Comparison of ENCODE assay signal across 9 cellular contexts in genomic region chr6:149079911-149080501, GRCh38.
DNase-seq lines count a peak whose midpoint lies in the region; ATAC-seq and TF ChIP-seq lines count a peak whose summit lies in the region.
"Had no signal": no experiment of that assay in that cellular context is flagged by ENCODE, and none has a peak within 500 bp of the region (broad histone marks: within the 10 kb centered on the region; RNA-seq: fewer than 3 reads in every experiment).

No MANE protein-coding gene starts in this region.

- H3K4me2 ChIP-seq in DND-41 (ENCODE audit: insufficient read depth, low read length), result no peak overlapping the region
- H3K4me2 ChIP-seq in PC-3 (ENCODE audit: low read length), result peak overlapping the region; percentile 30

- H4K20me1 ChIP-seq in DND-41 (ENCODE audit: insufficient read depth, low read length) (no peaks in the 10 kb centered on the region), PC-3 (ENCODE audit: low read length) (no peaks in the 10 kb centered on the region)

- TF ChIP-seq CTCF in DND-41 (IDR thresholded peaks at IDR 0.05; ENCODE audit: borderline replicate concordance, extremely low read depth, low read length, poor library complexity, severe bottlenecking) (no peak), PC-3 (conservative IDR thresholded peaks at IDR 0.05; ENCODE audit: low read depth, low read length) (no peak), progenitor cell of endocrine pancreas (IDR thresholded peaks at IDR 0.05; ENCODE audit: unreplicated experiment) (no peak)

- H3K36me3 Mint-ChIP-seq in progenitor cell of endocrine pancreas (ENCODE audit: insufficient read depth), result no peaks in the 10 kb centered on the region

- H3K4me1 Mint-ChIP-seq in progenitor cell of endocrine pancreas (ENCODE audit: low read depth), result peaks cover 22% of the 10 kb centered on the region

- ATAC-seq in DND-41 (ENCODE audit: insufficient read depth, low read depth) (no peak), PC-3 (no peak), GM18519 (IDR thresholded peaks at IDR 0.05; ENCODE audit: low FRiP score, unreplicated experiment) (no peak), HG03108 (IDR thresholded peaks at IDR 0.05; ENCODE audit: unreplicated experiment) (no peak)

- H3K9me3 Mint-ChIP-seq in progenitor cell of endocrine pancreas (ENCODE audit: low read depth), result no peaks in the 10 kb centered on the region
- H3K9me3 Mint-ChIP-seq: IgD-negative memory B cell had no signal

- no peak overlapping the region for H3K4me3 Mint-ChIP-seq in progenitor cell of endocrine pancreas (ENCODE audit: low read depth)
- H3K4me3 Mint-ChIP-seq: IgD-negative memory B cell had no signal

- CTCF ChIA-PET in PC-3 (lab: Charles Lee), result no interaction called here

- no peak overlapping the region for H3K4me3 ChIP-seq in DND-41 (ENCODE audit: low read depth in 1 of 2, low read length in 2 of 2)
- no peak overlapping the region for H3K4me3 ChIP-seq in PC-3 (ENCODE audit: low read length)

- POLR2A ChIA-PET in PC-3 (lab: Charles Lee; ENCODE audit: unreplicated experiment), result no interaction called here

- H3K79me2 ChIP-seq in DND-41 (ENCODE audit: insufficient read depth, low read length), result no peaks in the 10 kb centered on the region
- no peaks in the 10 kb centered on the region for H3K79me2 ChIP-seq in PC-3 (ENCODE audit: low read length)

- H2AFZ ChIP-seq in DND-41 (ENCODE audit: low read depth, low read length), result peak overlapping the region; percentile 16; the same call in 1 of the 2 replicates
- no peak overlapping the region for H2AFZ ChIP-seq in PC-3 (ENCODE audit: low read length)

- no peak overlapping the region for H3K27ac Mint-ChIP-seq in progenitor cell of endocrine pancreas
- H3K27ac Mint-ChIP-seq: IgD-negative memory B cell had no signal

- H3K27ac ChIP-seq in DND-41 (ENCODE audit: low read length), result peak overlapping the region; percentile 71
- no peak overlapping the region for H3K27ac ChIP-seq in PC-3 (ENCODE audit: low read length)

- H3K4me1 ChIP-seq in DND-41 (ENCODE audit: insufficient read depth, low read length), result peaks cover 78% of the 10 kb centered on the region
- peaks cover 59% of the 10 kb centered on the region for H3K4me1 ChIP-seq in PC-3 (ENCODE audit: insufficient read depth, low read length)

- H3K9ac ChIP-seq in DND-41 (ENCODE audit: low read depth, low read length) (no peak overlapping the region), PC-3 (ENCODE audit: low read length) (no peak overlapping the region)

- DNase-seq in DND-41 (no peak), PC-3 (no peak), fibroblast of peridontal ligament (ENCODE audit: extremely low read depth) (peak; percentile 90), pons (ENCODE audit: low spot score) (peak; percentile 54), progenitor cell of endocrine pancreas (ENCODE audit: low spot score, unreplicated experiment) (no peak), NCI-H226 (no peak)

- no peaks in the 10 kb centered on the region for H3F3A ChIP-seq in PC-3 (ENCODE audit: low read length, unreplicated experiment)

- intact Hi-C loops in PC-3 (cut with micrococcal nuclease), result loop anchor here (5.0 kb wide), 4 partner anchors 237 to 437 kb away; partner anchors contain the start of gene TAB2

- H3K36me3 ChIP-seq in DND-41 (ENCODE audit: insufficient read depth, low read length) (no peaks in the 10 kb centered on the region), PC-3 (ENCODE audit: low read depth, low read length) (no peaks in the 10 kb centered on the region)

- BruUV-seq in PC-3 (replicated peaks; lab: Mats Ljungman, UMichigan), result no TSS peak

- H3K9me2 ChIP-seq in PC-3 (replicated peaks; ENCODE audit: low read length), result no peaks in the 10 kb centered on the region

- no peaks in the 10 kb centered on the region for H3K9me3 ChIP-seq in DND-41 (ENCODE audit: insufficient read depth, low read length, severe bottlenecking)
- no peaks in the 10 kb centered on the region for H3K9me3 ChIP-seq in PC-3 (ENCODE audit: low read length)

- H3K27me3 ChIP-seq in DND-41 (ENCODE audit: insufficient read depth, low read length, poor library complexity) (no peaks in the 10 kb centered on the region), PC-3 (ENCODE audit: low read length) (no peaks in the 10 kb centered on the region)

- peaks cover 10% of the 10 kb centered on the region for H3K27me3 Mint-ChIP-seq in progenitor cell of endocrine pancreas
- H3K27me3 Mint-ChIP-seq: IgD-negative memory B cell had no signal

Comparison
In these comparisons a context has a peak if more than half of its experiments do, and no peak if none do; other contexts are left out.
1. DNase-seq: peak in fibroblast of peridontal ligament (single experiment) and pons (single experiment); none in DND-41 (single experiment), PC-3 (single experiment), progenitor cell of endocrine pancreas (single experiment) and NCI-H226 (single experiment).